ENCODE assay signal across 23 cellular contexts in the genomic region with DNA sequence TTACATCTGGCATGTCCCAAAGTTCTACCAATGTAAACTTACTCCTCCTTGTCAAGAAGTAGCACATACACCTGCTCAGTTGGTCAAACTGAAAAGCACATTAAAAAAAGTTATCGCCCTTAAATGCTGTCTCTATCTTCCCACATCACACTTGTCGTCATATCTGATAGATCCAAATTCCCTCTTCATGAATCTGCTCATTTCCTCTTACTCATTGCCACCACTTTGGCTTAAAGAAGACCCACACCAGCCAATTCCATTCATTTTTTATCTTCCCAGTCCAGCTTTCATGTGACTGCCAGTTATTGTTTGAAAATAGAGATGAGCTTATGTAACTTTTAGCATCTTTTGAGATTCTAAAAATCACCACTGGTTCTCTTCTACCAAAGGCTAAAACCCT.
"Had no signal": no experiment of that assay in that cellular context is flagged by ENCODE, and none has a peak within 500 bp of the region (broad histone marks: within the 10 kb centered on the region; RNA-seq: fewer than 3 reads in every experiment).

No MANE protein-coding gene starts in this region.

- H3K4me1 Mint-ChIP-seq: activated CD4-positive, alpha-beta T cell treated with anti-CD3 and anti-CD28 coated beads, Interleukin-2, amount 10 ng/mL, durations not matched to agents 7 days and 5 days; activated CD8-positive, alpha-beta memory T cell treated with anti-CD3 and anti-CD28 coated beads, Interleukin-2, amount 10 ng/mL, durations not matched to agents 7 days and 5 days had no signal

- H3K36me3 ChIP-seq: esophagus muscularis mucosa, gastroesophageal sphincter, neutrophil, pancreas, right atrium auricular region, WERI-Rb-1 had no signal

- H3K9me3 Mint-ChIP-seq: activated CD4-positive, alpha-beta T cell treated with anti-CD3 and anti-CD28 coated beads, Interleukin-2, amount 10 ng/mL, durations not matched to agents 7 days and 5 days; activated CD8-positive, alpha-beta T cell treated with anti-CD3 and anti-CD28 coated beads for 36 hours had no signal

- DNase-seq: activated CD4-positive, alpha-beta T cell treated with anti-CD3 and anti-CD28 coated beads, Interleukin-2, amount 10 ng/mL, durations not matched to agents 7 days and 5 days; activated CD4-positive, CD25-positive, alpha-beta regulatory T cell treated with anti-CD3 and anti-CD28 coated beads, Interleukin-2, amount 50 U/mL, for 72 hours; activated CD8-positive, alpha-beta memory T cell treated with anti-CD3 and anti-CD28 coated beads, Interleukin-2, amount 10 ng/mL, durations not matched to agents 7 days and 5 days; activated CD8-positive, alpha-beta T cell treated with anti-CD3 and anti-CD28 coated beads for 36 hours; activated effector memory CD4-positive, alpha-beta T cell treated with anti-CD3 and anti-CD28 coated beads, Interleukin-2, amount 50 U/mL, for 16 hours; activated naive CD4-positive, alpha-beta T cell treated with anti-CD3 and anti-CD28 coated beads, Interleukin-2, amount 50 U/mL, for 16 hours; activated T-cell treated with anti-CD3 and anti-CD28 coated beads for 4 hours; cerebellar nuclear complex; head of caudate nucleus; hypothalamus; left cardiac atrium; pancreas; psoas muscle; stimulated activated CD4-positive, alpha-beta T cell treated with anti-CD3 and anti-CD28 coated beads, Interleukin-4, amount 100 ng/mL, for 24 hours; stimulated activated naive CD4-positive, alpha-beta T cell treated with Interleukin-2 at 50 U/mL for 16 hours; WERI-Rb-1 had no signal

- H3K27ac ChIP-seq: coronary artery, esophagus muscularis mucosa, gastroesophageal sphincter, neutrophil, pancreas, psoas muscle, right atrium auricular region, WERI-Rb-1 had no signal

- H3K27ac Mint-ChIP-seq: activated CD4-positive, alpha-beta T cell treated with anti-CD3 and anti-CD28 coated beads, Interleukin-2, amount 10 ng/mL, durations not matched to agents 7 days and 5 days; activated CD8-positive, alpha-beta memory T cell treated with anti-CD3 and anti-CD28 coated beads, Interleukin-2, amount 10 ng/mL, durations not matched to agents 7 days and 5 days; activated CD8-positive, alpha-beta T cell treated with anti-CD3 and anti-CD28 coated beads for 36 hours; natural killer cell treated with Interleukin-12 subunit alpha and Interleukin-12 subunit beta and Interleukin-15 and Interleukin-18, amount 100 ng/mL, for 72 hours; T-helper 2 cell treated with Interferon-gamma antibody and Interleukin-4, amounts not matched to agents 5 μg/mL and 100 μg/mL, for 36 hours had no signal

- H3K4me1 ChIP-seq: esophagus muscularis mucosa, gastroesophageal sphincter, pancreas, psoas muscle, right atrium auricular region had no signal

- H3K27me3 Mint-ChIP-seq: activated CD4-positive, alpha-beta T cell treated with anti-CD3 and anti-CD28 coated beads, Interleukin-2, amount 10 ng/mL, durations not matched to agents 7 days and 5 days; activated CD8-positive, alpha-beta memory T cell treated with anti-CD3 and anti-CD28 coated beads, Interleukin-2, amount 10 ng/mL, durations not matched to agents 7 days and 5 days; activated CD8-positive, alpha-beta T cell treated with anti-CD3 and anti-CD28 coated beads for 36 hours; natural killer cell treated with Interleukin-12 subunit alpha and Interleukin-12 subunit beta and Interleukin-15 and Interleukin-18, amount 100 ng/mL, for 72 hours had no signal

- H3K9me3 ChIP-seq: esophagus muscularis mucosa, gastroesophageal sphincter, neutrophil, pancreas, psoas muscle, right atrium auricular region had no signal

- ATAC-seq: activated CD8-positive, alpha-beta memory T cell treated with anti-CD3 and anti-CD28 coated beads, Interleukin-2, amount 10 ng/mL, durations not matched to agents 7 days and 5 days; activated CD8-positive, alpha-beta T cell treated with anti-CD3 and anti-CD28 coated beads for 36 hours; gastroesophageal sphincter; left cardiac atrium; natural killer cell treated with Interleukin-12 subunit alpha and Interleukin-12 subunit beta and Interleukin-15 and Interleukin-18, amount 100 ng/mL, for 72 hours; pancreas; psoas muscle had no signal

- H3K4me3 ChIP-seq: coronary artery, esophagus muscularis mucosa, gastroesophageal sphincter, pancreas, psoas muscle, right atrium auricular region had no signal

- H3K27me3 ChIP-seq: esophagus muscularis mucosa, gastroesophageal sphincter, neutrophil, pancreas, right atrium auricular region had no signal

- H3K4me3 Mint-ChIP-seq: activated CD4-positive, alpha-beta T cell treated with anti-CD3 and anti-CD28 coated beads, Interleukin-2, amount 10 ng/mL, durations not matched to agents 7 days and 5 days; activated CD8-positive, alpha-beta memory T cell treated with anti-CD3 and anti-CD28 coated beads, Interleukin-2, amount 10 ng/mL, durations not matched to agents 7 days and 5 days; activated CD8-positive, alpha-beta T cell treated with anti-CD3 and anti-CD28 coated beads for 36 hours; natural killer cell treated with Interleukin-12 subunit alpha and Interleukin-12 subunit beta and Interleukin-15 and Interleukin-18, amount 100 ng/mL, for 72 hours; T-helper 2 cell treated with Interferon-gamma antibody and Interleukin-4, amounts not matched to agents 5 μg/mL and 100 μg/mL, for 36 hours had no signal

- H3K36me3 Mint-ChIP-seq: activated CD8-positive, alpha-beta memory T cell treated with anti-CD3 and anti-CD28 coated beads, Interleukin-2, amount 10 ng/mL, durations not matched to agents 7 days and 5 days; natural killer cell treated with Interleukin-12 subunit alpha and Interleukin-12 subunit beta and Interleukin-15 and Interleukin-18, amount 100 ng/mL, for 72 hours had no signal
